Comparison of ENCODE assay signal across 8 cellular contexts in genomic region chr21:33229776-33230517, GRCh38. TPM values are rescaled to one million over a fixed set of nuclear protein-coding genes. Genes with fewer than 3 reads are reported as not detected.
DNase-seq lines count a peak whose midpoint lies in the region; ATAC-seq, FAIRE-seq and TF ChIP-seq lines count a peak whose summit lies in the region.

TSS of gene IFNAR2 (plus strand) at chr21:33229938. CDS start at chr21:33241923, 11,985 bp downstream.

- H3K4me1 Mint-ChIP-seq in T-helper 2 cell treated with Interferon-gamma antibody and Interleukin-4, amounts not matched to agents 5 μg/mL and 100 μg/mL, for 36 hours (ENCODE audit: low read depth) = peaks cover 47% of the 10 kb centered on the region
- H3K4me1 Mint-ChIP-seq in astrocyte (ENCODE audit: low read depth, unreplicated experiment) = peaks cover 40% of the 10 kb centered on the region

- H3K9me3 Mint-ChIP-seq in T-helper 2 cell treated with Interferon-gamma antibody and Interleukin-4, amounts not matched to agents 5 μg/mL and 100 μg/mL, for 36 hours = no peaks in the 10 kb centered on the region
- H3K9me3 Mint-ChIP-seq in astrocyte (ENCODE audit: unreplicated experiment) = peaks cover 2% of the 10 kb centered on the region

- no peak for FAIRE-seq in astrocyte (lab: Jason Lieb, UNC)

- peaks cover 31% of the 10 kb centered on the region for H3K79me2 ChIP-seq in astrocyte (ENCODE audit: insufficient read depth, low read length)

- H3K9ac ChIP-seq in astrocyte (ENCODE audit: low read length) (peak within 1 kb of the TSS; percentile 92), rectal smooth muscle tissue (ENCODE audit: low read length) (peak within 1 kb of the TSS; percentile 70)

- H3K27me3 Mint-ChIP-seq in T-helper 2 cell treated with Interferon-gamma antibody and Interleukin-4, amounts not matched to agents 5 μg/mL and 100 μg/mL, for 36 hours (ENCODE audit: low read depth) = no peaks in the 10 kb centered on the region
- H3K27me3 Mint-ChIP-seq in astrocyte (ENCODE audit: low read depth, unreplicated experiment) = no peaks in the 10 kb centered on the region

- H3K27me3 ChIP-seq in astrocyte (ENCODE audit: insufficient read depth, low read length) = peaks cover 8% of the 10 kb centered on the region
- no peaks in the 10 kb centered on the region for H3K27me3 ChIP-seq in rectal smooth muscle tissue (ENCODE audit: control insufficient read depth, insufficient read depth, low read length)

- TF ChIP-seq CTCF in HFF-Myc (IDR thresholded peaks at IDR 0.05; ENCODE audit: low read depth, low read length, missing control alignments) (no peak), NB4 (IDR thresholded peaks at IDR 0.05; ENCODE audit: low read depth, low read length) (no peak), astrocyte (IDR thresholded peaks at IDR 0.05; ENCODE audit: insufficient read depth, low read depth, low read length) (no peak)

- H3K27ac Mint-ChIP-seq in T-helper 2 cell treated with Interferon-gamma antibody and Interleukin-4, amounts not matched to agents 5 μg/mL and 100 μg/mL, for 36 hours = peak within 1 kb of the TSS; percentile 93
- peak within 1 kb of the TSS; percentile 92 for H3K27ac Mint-ChIP-seq in astrocyte (ENCODE audit: unreplicated experiment)

- H3K36me3 ChIP-seq in astrocyte (ENCODE audit: insufficient read depth, low read length) (no peaks in the 10 kb centered on the region), rectal smooth muscle tissue (ENCODE audit: control insufficient read depth, insufficient read depth, low read length) (no peaks in the 10 kb centered on the region)

- peak within 1 kb of the TSS; percentile 93 for H3K4me3 Mint-ChIP-seq in T-helper 2 cell treated with Interferon-gamma antibody and Interleukin-4, amounts not matched to agents 5 μg/mL and 100 μg/mL, for 36 hours
- peak within 1 kb of the TSS; percentile 95 for H3K4me3 Mint-ChIP-seq in astrocyte (ENCODE audit: unreplicated experiment)

- no peaks in the 10 kb centered on the region for H3K9me3 ChIP-seq in astrocyte (ENCODE audit: insufficient read depth, low read depth, low read length)

- H4K20me1 ChIP-seq in astrocyte (ENCODE audit: insufficient read depth, low read length) = peaks cover 9% of the 10 kb centered on the region

- peak within 1 kb of the TSS; percentile 99 for H2AFZ ChIP-seq in astrocyte (ENCODE audit: low read depth, low read length)

- no peak for ATAC-seq in GM18873 (IDR thresholded peaks at IDR 0.05; ENCODE audit: low FRiP score, unreplicated experiment)

- peak within 1 kb of the TSS; percentile 99 for H3K4me2 ChIP-seq in astrocyte (ENCODE audit: low read length)

- H3K4me3 ChIP-seq in HFF-Myc (replicated peaks; ENCODE audit: low read depth, low read length) (peak within 1 kb of the TSS; percentile 69), NB4 (ENCODE audit: low read depth, low read length) (peak within 1 kb of the TSS; percentile 80), astrocyte (ENCODE audit: insufficient read depth, low read depth, low read length) (peak within 1 kb of the TSS; percentile 79), rectal smooth muscle tissue (ENCODE audit: low read length) (peak within 1 kb of the TSS; percentile 94)

- peaks cover 30% of the 10 kb centered on the region for H3K36me3 Mint-ChIP-seq in T-helper 2 cell treated with Interferon-gamma antibody and Interleukin-4, amounts not matched to agents 5 μg/mL and 100 μg/mL, for 36 hours (ENCODE audit: low read depth)
- no peaks in the 10 kb centered on the region for H3K36me3 Mint-ChIP-seq in astrocyte (ENCODE audit: low read depth, unreplicated experiment)

- DNase-seq in HFF-Myc (ENCODE audit: extremely low read depth, low read depth) (no peak), NB4 (ENCODE audit: low read depth) (peak; percentile 77), astrocyte (ENCODE audit: low read depth) (no peak), hepatic stellate cell (ENCODE audit: low spot score) (peak; percentile 87)
- DNase-seq in T-helper 2 cell treated with Interferon-gamma antibody and Interleukin-4, amounts not matched to agents 5 μg/mL and 100 μg/mL, for 36 hours (ENCODE audit: low spot score) = peak; percentile 74

- H3K27ac ChIP-seq in astrocyte (ENCODE audit: low read depth, low read length) (peak within 1 kb of the TSS; percentile 66), rectal smooth muscle tissue (ENCODE audit: low read depth, low read length) (peak within 1 kb of the TSS; percentile 90)

- TF ChIP-seq POLR2A in GM10847 (IDR thresholded peaks at IDR 0.05; ENCODE audit: extremely low read depth, insufficient read length) (peak; percentile 51), NB4 (IDR thresholded peaks at IDR 0.05; ENCODE audit: extremely low read depth, insufficient read length) (peak; percentile 65)

- H3K4me1 ChIP-seq in astrocyte (ENCODE audit: insufficient read depth, low read length) (peaks cover 6% of the 10 kb centered on the region), rectal smooth muscle tissue (ENCODE audit: control insufficient read depth, insufficient read depth, low read length) (peaks cover 8% of the 10 kb centered on the region)

RNA-seq across cellular contexts. Expression of gene IFNAR2, which starts in this region (rescaled TPM):
- 23.3 and 26.7 TPM in 2 replicates for total RNA-seq in astrocyte

Comparison
In these comparisons a context has a peak if more than half of its experiments do, and no peak if none do; other contexts are left out.
1. DNase-seq: peak in NB4 (single experiment), T-helper 2 cell treated with Interferon-gamma antibody and Interleukin-4, amounts not matched to agents 5 μg/mL and 100 μg/mL, for 36 hours (single experiment) and hepatic stellate cell (single experiment); none in HFF-Myc (single experiment) and astrocyte (single experiment).
2. Peak in every context shown above with its lines, with median percentiles within 50 percentile points of each other: H3K4me3 ChIP-seq.